ENCODE assay signal across 17 cellular contexts in the genomic region with DNA sequence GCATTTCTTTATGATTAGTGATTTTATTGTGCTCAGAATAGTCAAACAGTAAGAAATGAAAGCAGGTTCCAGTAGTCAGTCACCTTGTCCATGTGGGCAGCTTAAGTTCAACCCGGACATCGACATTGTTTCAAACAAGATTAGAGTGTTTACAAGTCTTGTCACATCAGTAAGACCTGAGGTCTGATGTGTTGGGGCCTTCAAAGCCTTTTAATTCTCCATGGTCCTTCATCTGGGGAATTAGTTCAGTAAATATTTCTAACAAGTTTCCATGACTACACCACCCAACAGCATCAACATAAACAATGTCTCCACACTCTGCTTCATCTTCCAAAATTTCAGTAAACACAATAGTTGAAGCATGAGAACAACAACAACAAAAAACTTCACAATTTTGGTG. TPM values are rescaled to one million over a fixed set of nuclear protein-coding genes. Genes with fewer than 3 reads are reported as not detected.
DNase-seq lines count a peak whose midpoint lies in the region; ATAC-seq and TF ChIP-seq lines count a peak whose summit lies in the region.
"Had no signal": no experiment of that assay in that cellular context is flagged by ENCODE, and none has a peak within 500 bp of the region (broad histone marks: within the 10 kb centered on the region; RNA-seq: fewer than 3 reads in every experiment).

No MANE protein-coding gene starts in this region.

- H3K27ac ChIP-seq in Karpas-422 (ENCODE audit: low read length) = no peak overlapping the region
- H3K27ac ChIP-seq: 22Rv1, BLaER1 had no signal

- peaks cover 50% of the 10 kb centered on the region for H3K27me3 Mint-ChIP-seq in T-helper 17 cell

- H3K36me3 Mint-ChIP-seq in T-helper 17 cell (ENCODE audit: low read depth) = peaks cover 2% of the 10 kb centered on the region
- H3K36me3 Mint-ChIP-seq: CD8-positive, alpha-beta memory T cell had no signal

- no peaks in the 10 kb centered on the region for H4K20me1 ChIP-seq in Karpas-422 (ENCODE audit: insufficient read depth, low read depth, low read length)
- H4K20me1 ChIP-seq: BLaER1 had no signal

- H3K9me2 ChIP-seq in Karpas-422 (replicated peaks; ENCODE audit: insufficient read depth, low read length) = no peaks in the 10 kb centered on the region

- ATAC-seq in T-helper 17 cell (no peak), HG03135 (IDR thresholded peaks at IDR 0.05; ENCODE audit: unreplicated experiment) (no peak), HG03439 (IDR thresholded peaks at IDR 0.05; ENCODE audit: unreplicated experiment) (no peak), HG02885 (IDR thresholded peaks at IDR 0.05; ENCODE audit: poor library complexity, unreplicated experiment) (no peak)

- peaks cover 15% of the 10 kb centered on the region for H3K4me1 ChIP-seq in Karpas-422 (ENCODE audit: low read length)
- H3K4me1 ChIP-seq: BLaER1, Caco-2 had no signal

- no peak for TF ChIP-seq CTCF in fibroblast of villous mesenchyme (IDR thresholded peaks at IDR 0.05; ENCODE audit: insufficient read depth, low read depth, low read length)

- no peak overlapping the region for H3K4me3 Mint-ChIP-seq in T-helper 17 cell
- H3K4me3 Mint-ChIP-seq: CD8-positive, alpha-beta memory T cell; H9 had no signal

- H3K27me3 ChIP-seq in Karpas-422 (ENCODE audit: low read length) = no peaks in the 10 kb centered on the region
- H3K27me3 ChIP-seq: BLaER1 had no signal

- H3K4me2 ChIP-seq in Karpas-422 (ENCODE audit: low read depth, low read length, poor library complexity, severe bottlenecking) = no peak overlapping the region
- H3K4me2 ChIP-seq: BLaER1 had no signal

- H3K79me2 ChIP-seq in Karpas-422 (ENCODE audit: low read length) = no peaks in the 10 kb centered on the region

- no peak overlapping the region for H3K9ac ChIP-seq in Karpas-422 (ENCODE audit: low read length)
- H3K9ac ChIP-seq: BLaER1 had no signal

- H3K4me3 ChIP-seq in Karpas-422 (ENCODE audit: low read length) (no peak overlapping the region), fibroblast of villous mesenchyme (ENCODE audit: low read depth, low read length) (no peak overlapping the region)
- H3K4me3 ChIP-seq: BLaER1 had no signal

- H3K4me1 Mint-ChIP-seq in T-helper 17 cell = peaks cover 3% of the 10 kb centered on the region
- H3K4me1 Mint-ChIP-seq: CD8-positive, alpha-beta memory T cell had no signal

- peak overlapping the region; percentile 8; the same call in 1 of the 2 replicates for H2AFZ ChIP-seq in Karpas-422 (ENCODE audit: low read length)

- peak overlapping the region; percentile 32 for H3K27ac Mint-ChIP-seq in T-helper 17 cell
- H3K27ac Mint-ChIP-seq: CD8-positive, alpha-beta memory T cell had no signal

- no peaks in the 10 kb centered on the region for H3K36me3 ChIP-seq in Karpas-422 (ENCODE audit: insufficient read depth, low read length)
- H3K36me3 ChIP-seq: BLaER1 had no signal

- DNase-seq in DMS53 (lab: John Stamatoyannopoulos, UW) = peak; percentile 52
- no peak for DNase-seq in DMS53 treated with DMSO at 0.1 percent for 48 hours (lab: John Stamatoyannopoulos, UW; ENCODE audit: unreplicated experiment)
- DNase-seq in Karpas-422 = no peak
- no peak for DNase-seq in T-helper 17 cell
- DNase-seq in fibroblast of villous mesenchyme (ENCODE audit: low read depth) = peak; percentile 35
- DNase-seq: AML-193; Caco-2; CD8-positive, alpha-beta memory T cell; GOT3; H9 had no signal

- H3K9me3 ChIP-seq in Karpas-422 (ENCODE audit: low read length) (no peaks in the 10 kb centered on the region), T-helper 17 cell (ENCODE audit: control insufficient read depth, low read length, poor library complexity, severe bottlenecking) (no peaks in the 10 kb centered on the region)
- H3K9me3 ChIP-seq: BLaER1, Caco-2 had no signal

RNA-seq across cellular contexts. Expression of gene ADORA1, which starts 15.1 kb away (rescaled TPM):
- not detected in 2 replicates for total RNA-seq in Karpas-422 (2014; rRNA removed; shearing (Covaris generic); ENCODE audit: low replicate concordance)
- total RNA-seq in T-helper 17 cell (under 1 TPM; 0.15 to 0.18 TPM), fibroblast of villous mesenchyme (8.7 and 14.2 TPM in 2 replicates)
- total RNA-seq: CD8-positive, alpha-beta memory T cell had no signal

RNA-seq across cellular contexts. Expression of gene MYOG, which starts 26.6 kb away (rescaled TPM):
- total RNA-seq in Karpas-422 (2014; rRNA removed; shearing (Covaris generic); ENCODE audit: low replicate concordance) = not detected in 2 replicates
- total RNA-seq in T-helper 17 cell = not detected
- total RNA-seq in fibroblast of villous mesenchyme = not detected in 2 replicates
- total RNA-seq: A673; Caco-2; CD8-positive, alpha-beta memory T cell; Daoy; H9 had no signal

Comparison
In these comparisons a context has a peak if more than half of its experiments do, and no peak if none do; other contexts are left out.
1. DNase-seq: peak in DMS53 (single experiment) and fibroblast of villous mesenchyme (single experiment); none in DMS53 treated with DMSO at 0.1 percent for 48 hours (single experiment), Karpas-422 (single experiment) and T-helper 17 cell (0 of 3).